Comparison of ENCODE assay signal across 8 cellular contexts in the genomic region with DNA sequence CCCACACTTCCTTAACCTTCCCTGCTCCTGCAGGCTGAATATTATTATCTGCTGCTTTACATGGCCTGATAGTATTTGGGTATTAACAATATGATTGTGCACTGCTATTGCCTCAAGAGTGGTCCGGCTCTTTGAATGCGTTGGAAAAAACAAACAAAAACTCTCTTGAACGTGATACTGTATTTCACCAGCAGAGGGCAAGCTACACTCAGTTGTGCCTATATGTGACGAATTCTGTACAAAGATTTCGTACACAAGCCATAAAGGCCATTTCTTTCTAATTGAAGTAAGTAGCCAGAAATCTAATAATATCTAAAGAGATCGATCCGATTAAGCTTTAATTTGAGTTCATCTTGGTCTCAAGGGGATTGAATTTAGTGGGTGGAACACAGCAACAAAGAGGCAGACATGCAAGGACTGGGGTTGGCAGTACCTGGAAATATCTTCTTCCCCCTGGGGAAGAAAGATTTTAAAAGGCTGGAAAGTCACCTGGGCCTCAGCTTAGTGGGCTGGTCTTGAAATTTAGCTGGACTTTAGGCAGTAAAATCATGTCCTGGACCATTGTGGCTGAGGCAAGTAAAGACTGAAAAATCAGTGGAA. TPM values are rescaled to one million over a fixed set of nuclear protein-coding genes. Genes with fewer than 3 reads are reported as not detected.
DNase-seq lines count a peak whose midpoint lies in the region; ATAC-seq, FAIRE-seq and TF ChIP-seq lines count a peak whose summit lies in the region.

No MANE protein-coding gene starts in this region.

- no peaks in the 10 kb centered on the region for H3K4me1 ChIP-seq in foreskin keratinocyte

- POLR2A ChIA-PET in AG04449 (lab: Yijun Ruan, JAX), result no interaction called here

- CTCF ChIA-PET in AG04449 (lab: Yijun Ruan, JAX), result interaction anchor here (0.8 to 2.9 kb wide), 13 partner anchors 8 to 735 kb away, joined by 3 to 40 read pairs (median 6); a partner anchor contains a TSS

- peaks cover 22% of the 10 kb centered on the region for H3K27me3 ChIP-seq in foreskin keratinocyte

- peak; percentile 93 for FAIRE-seq in TTC549 (lab: Jason Lieb, UNC)

- peak; percentile 55 for ATAC-seq in HG02610 (IDR thresholded peaks at IDR 0.05; ENCODE audit: unreplicated experiment)
- ATAC-seq in foreskin keratinocyte, result peak; percentile 76

- TF ChIP-seq CTCF in AG04449 (IDR thresholded peaks at IDR 0.05; ENCODE audit: insufficient read depth, low read length, missing control alignments) (peak; percentile 56), foreskin keratinocyte (conservative IDR thresholded peaks at IDR 0.05) (peak; percentile 87)

- no peak overlapping the region for H3K4me3 ChIP-seq in AG04449 (ENCODE audit: low read depth, low read length)

- H3K27ac ChIP-seq in foreskin keratinocyte, result no peak overlapping the region

- DNase-seq in AG04449 (ENCODE audit: low read depth, low spot score), result peak; percentile 10
- peak; percentile 28 for DNase-seq in GM04504 (ENCODE audit: low read depth)
- DNase-seq in NCI-H1417 treated with DMSO at 0.1 percent for 48 hours (lab: John Stamatoyannopoulos, UW), result peak; percentile 9
- DNase-seq in foreskin keratinocyte, result peak in 1 of 2 donors; percentile 24
- peak; percentile 72 for DNase-seq in pons (ENCODE audit: low spot score)
- no peak for DNase-seq in ureter (ENCODE audit: low spot score)

RNA-seq across cellular contexts. Expression of a gene that starts 49.3 kb away (rescaled TPM):
- total RNA-seq in foreskin keratinocyte, result 0.07 TPM in 2 replicates
- polyA plus RNA-seq in foreskin keratinocyte, result 0.03 TPM in 1 of 2 replicates, not detected in the other
- total RNA-seq in ureter, result 0.13 TPM
